ENCODE assay signal across 23 cellular contexts in the genomic region with DNA sequence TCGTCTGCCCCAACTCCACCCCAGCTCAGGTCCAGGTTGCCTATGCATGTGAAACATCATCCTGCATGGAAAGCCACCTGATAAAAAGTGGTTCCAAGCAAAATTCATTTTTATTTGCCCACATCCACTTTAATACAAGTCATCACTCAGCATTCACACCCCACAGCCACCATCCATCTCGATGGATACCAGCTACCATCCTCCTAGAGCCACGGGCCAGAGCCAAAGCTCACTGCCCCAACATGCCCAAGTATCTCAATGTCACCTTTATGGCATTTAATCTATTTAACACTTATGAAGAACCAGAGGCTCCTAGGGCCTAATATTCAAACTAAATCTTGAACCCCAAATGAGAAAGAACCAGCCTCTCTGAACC.
DNase-seq lines count a peak whose midpoint lies in the region; ATAC-seq, FAIRE-seq and TF ChIP-seq lines count a peak whose summit lies in the region.
"Had no signal": no experiment of that assay in that cellular context is flagged by ENCODE, and none has a peak within 500 bp of the region (broad histone marks: within the 10 kb centered on the region; RNA-seq: fewer than 3 reads in every experiment).

No MANE protein-coding gene starts in this region.

- H3K27me3 ChIP-seq in SK-N-SH (ENCODE audit: insufficient read depth) (no peaks in the 10 kb centered on the region), mammary epithelial cell (ENCODE audit: insufficient read depth, low read length) (no peaks in the 10 kb centered on the region), keratinocyte (ENCODE audit: control insufficient read depth, extremely low read depth, insufficient read depth, low read length) (no peaks in the 10 kb centered on the region), stomach smooth muscle (ENCODE audit: control insufficient read depth in 1 of 2, insufficient read depth in 2 of 2, low read length in 2 of 2) (no peaks in the 10 kb centered on the region)
- H3K27me3 ChIP-seq: BE2C had no signal

- no peaks in the 10 kb centered on the region for H3K9me3 Mint-ChIP-seq in activated CD8-positive, alpha-beta T cell treated with anti-CD3 and anti-CD28 coated beads for 36 hours
- H3K9me3 Mint-ChIP-seq: activated naive CD8-positive, alpha-beta T cell treated with anti-CD3 and anti-CD28 coated beads, Interleukin-2, amount 50 U/mL, for 24 hours; memory B cell had no signal

- peak overlapping the region; percentile 83; the same call in 1 of the 2 replicates for H2AFZ ChIP-seq in SK-N-SH (ENCODE audit: low read depth)
- H2AFZ ChIP-seq in mammary epithelial cell (ENCODE audit: low read depth, low read length), result peak overlapping the region; percentile 89
- peak overlapping the region; percentile 0 for H2AFZ ChIP-seq in keratinocyte (ENCODE audit: control insufficient read depth, low read length)

- intact Hi-C loops in mammary epithelial cell (cut with micrococcal nuclease) (loop anchor here (1.0 kb wide), 1 partner anchor 229 kb away; no protein-coding TSS in a partner anchor), lower leg skin (cut with DNase I; ENCODE audit: low total_unique reads) (no loop called here)
- intact Hi-C loops in activated CD8-positive, alpha-beta T cell treated with anti-CD3 and anti-CD28 coated beads for 36 hours (cut with micrococcal nuclease), result no loop called here

- peaks cover 4% of the 10 kb centered on the region for H3K27me3 Mint-ChIP-seq in activated CD8-positive, alpha-beta T cell treated with anti-CD3 and anti-CD28 coated beads for 36 hours

- POLR2A ChIA-PET in SK-N-SH (lab: Yijun Ruan, JAX), result no interaction called here
- POLR2A ChIA-PET in activated CD8-positive, alpha-beta T cell treated with anti-CD3 and anti-CD28 coated beads for 36 hours (lab: Charles Lee), result no interaction called here

- TF ChIP-seq EP300 in SK-N-SH (IDR thresholded peaks at IDR 0.05; ENCODE audit: borderline replicate concordance in 1 of 2, low read depth in 1 of 2, low read length in 1 of 2), result no peak

- no peak for TF ChIP-seq POLR2A in lower leg skin (IDR thresholded peaks at IDR 0.05)

- H3K4me3 ChIP-seq in SK-N-SH (ENCODE audit: low read depth in 2 of 2, low read length in 1 of 2) (no peak overlapping the region), mammary epithelial cell (replicated peaks in 1 of 3; ENCODE audit: insufficient read depth in 1 of 3, low read depth in 2 of 3, low read length in 3 of 3) (no peak overlapping the region), keratinocyte (ENCODE audit: control insufficient read depth in 2 of 3, extremely low read depth in 1 of 3, insufficient read depth in 2 of 3, low read depth in 1 of 3, low read length in 3 of 3) (no peak overlapping the region), stomach smooth muscle (ENCODE audit: low read length in 2 of 2) (no peak overlapping the region), lower leg skin (ENCODE audit: low read depth, poor library complexity, severe bottlenecking) (no peak overlapping the region)

- in situ Hi-C loops in mammary epithelial cell (cut with MboI; ENCODE audit: low sequenced_read_pairs in 2 of 2), result no loop called here

- FAIRE-seq in keratinocyte (lab: Jason Lieb, UNC), result peak; percentile 46
- FAIRE-seq: endometrium had no signal

- H3K9me2 ChIP-seq in SK-N-SH, result no peaks in the 10 kb centered on the region

- WGBS in SK-N-SH (ENCODE audit: low lambda C conversion rate), result 70% methylated on average over 3 of the region's 3 CpGs
- WGBS in mammary epithelial cell (ENCODE audit: low coverage, missing lambda C conversion rate), result 3% methylated on average over 2 of the region's 3 CpGs
- WGBS in lower leg skin, 2 donors, result 53 to 59% methylated on average over 3 of the region's 3 CpGs

- DNase-seq in SK-N-SH (no peak), mammary epithelial cell (no peak), keratinocyte (ENCODE audit: low read depth, low spot score) (peak; percentile 63), lower leg skin (ENCODE audit: low spot score in 2 of 2) (no peak), COLO829 (ENCODE audit: low spot score) (no peak)
- no peak for DNase-seq in activated CD8-positive, alpha-beta T cell treated with anti-CD3 and anti-CD28 coated beads for 36 hours
- DNase-seq: activated CD4-positive, alpha-beta T cell treated with anti-CD3 and anti-CD28 coated beads, Interleukin-2, amount 10 ng/mL, durations not matched to agents 24 days and 14 days; activated CD8-positive, alpha-beta memory T cell treated with anti-CD3 and anti-CD28 coated beads, Interleukin-2, amount 50 U/mL, for 4 hours; activated effector memory CD4-positive, alpha-beta T cell treated with Interleukin-2 at 50 U/mL for 16 hours; activated naive CD8-positive, alpha-beta T cell treated with anti-CD3 and anti-CD28 coated beads, Interleukin-2, amount 50 U/mL, for 24 hours; BE2C; COR-L47; foreskin melanocyte; NCI-H2171; NCI-H526; SHP77; stimulated activated CD4-positive, alpha-beta T cell treated with anti-CD3 and anti-CD28 coated beads, Interleukin-4, amount 100 ng/mL, for 4 hours had no signal

- no peak overlapping the region for H3K27ac Mint-ChIP-seq in activated CD8-positive, alpha-beta T cell treated with anti-CD3 and anti-CD28 coated beads for 36 hours
- H3K27ac Mint-ChIP-seq: activated CD4-positive, alpha-beta T cell treated with anti-CD3 and anti-CD28 coated beads, Interleukin-2, amount 10 ng/mL, durations not matched to agents 24 days and 14 days; memory B cell; nephron had no signal

- H3K79me2 ChIP-seq in SK-N-SH (ENCODE audit: insufficient read depth) (no peaks in the 10 kb centered on the region), mammary epithelial cell (ENCODE audit: insufficient read depth, low read length) (no peaks in the 10 kb centered on the region), keratinocyte (ENCODE audit: control insufficient read depth, insufficient read depth, low read length) (no peaks in the 10 kb centered on the region)

- no peaks in the 10 kb centered on the region for H4K20me1 ChIP-seq in SK-N-SH (ENCODE audit: insufficient read depth)
- H4K20me1 ChIP-seq in mammary epithelial cell (ENCODE audit: insufficient read depth, low read length), result no peaks in the 10 kb centered on the region
- H4K20me1 ChIP-seq in keratinocyte (ENCODE audit: control insufficient read depth, extremely low read depth, insufficient read depth, low read length), result no peaks in the 10 kb centered on the region

- H3K9ac ChIP-seq in SK-N-SH, result no peak overlapping the region
- H3K9ac ChIP-seq in mammary epithelial cell (ENCODE audit: insufficient read depth, low read length), result no peak overlapping the region
- H3K9ac ChIP-seq in keratinocyte (ENCODE audit: control insufficient read depth, extremely low read depth, insufficient read depth, low read length), result peak overlapping the region; percentile 0
- no peak overlapping the region for H3K9ac ChIP-seq in stomach smooth muscle (ENCODE audit: low read length in 2 of 2)

- H3K4me1 ChIP-seq in SK-N-SH (ENCODE audit: control insufficient read depth in 1 of 2, insufficient read depth in 2 of 2, low read depth in 1 of 2, low read length in 1 of 2), result peaks cover 0 to 4% of the 10 kb centered on the region in 2 experiments; a peak in 1 of 4 replicates
- H3K4me1 ChIP-seq in mammary epithelial cell (ENCODE audit: insufficient read depth, low read length), result peaks cover 19% of the 10 kb centered on the region
- H3K4me1 ChIP-seq in keratinocyte (ENCODE audit: control insufficient read depth, extremely low read depth, insufficient read depth, low read length), result peaks cover 19% of the 10 kb centered on the region
- peaks cover 12% of the 10 kb centered on the region for H3K4me1 ChIP-seq in stomach smooth muscle (ENCODE audit: control insufficient read depth, insufficient read depth, low read length)
- H3K4me1 ChIP-seq: BE2C had no signal

- TF ChIP-seq RAD21 in SK-N-SH (IDR thresholded peaks at IDR 0.05; ENCODE audit: low read length), result no peak

- H3K27ac ChIP-seq in SK-N-SH (ENCODE audit: low read depth in 2 of 2, low read length in 1 of 2), result peak overlapping the region; percentile 2 to 28
- peak overlapping the region; percentile 70 for H3K27ac ChIP-seq in mammary epithelial cell (ENCODE audit: insufficient read depth, low read depth, low read length)
- peak overlapping the region; percentile 82 for H3K27ac ChIP-seq in keratinocyte (ENCODE audit: control insufficient read depth, insufficient read depth, low read length)
- H3K27ac ChIP-seq in stomach smooth muscle (ENCODE audit: low read length), result peak overlapping the region; percentile 64
- H3K27ac ChIP-seq: 22Rv1 had no signal

- H3F3A ChIP-seq in SK-N-SH (replicated peaks; ENCODE audit: insufficient read depth), result no peaks in the 10 kb centered on the region

- peaks cover 4% of the 10 kb centered on the region for H3K4me1 Mint-ChIP-seq in activated CD8-positive, alpha-beta T cell treated with anti-CD3 and anti-CD28 coated beads for 36 hours (ENCODE audit: low read depth)
- H3K4me1 Mint-ChIP-seq: activated CD4-positive, alpha-beta T cell treated with anti-CD3 and anti-CD28 coated beads, Interleukin-2, amount 10 ng/mL, durations not matched to agents 24 days and 14 days; nephron had no signal

- no peaks in the 10 kb centered on the region for H3K9me1 ChIP-seq in keratinocyte (ENCODE audit: control insufficient read depth, extremely low read depth, insufficient read depth, low read length)

- H3K4me3 Mint-ChIP-seq in activated CD8-positive, alpha-beta T cell treated with anti-CD3 and anti-CD28 coated beads for 36 hours, result no peak overlapping the region
- H3K4me3 Mint-ChIP-seq: activated CD4-positive, alpha-beta T cell treated with anti-CD3 and anti-CD28 coated beads, Interleukin-2, amount 10 ng/mL, durations not matched to agents 24 days and 14 days; activated naive CD8-positive, alpha-beta T cell treated with anti-CD3 and anti-CD28 coated beads, Interleukin-2, amount 50 U/mL, for 24 hours; memory B cell; nephron had no signal

- CTCF ChIA-PET in SK-N-SH (lab: Yijun Ruan, JAX) (interaction anchor here (0.7 kb wide), 1 partner anchor 230 kb away, joined by 3 read pairs; no protein-coding TSS in a partner anchor), mammary epithelial cell (lab: Charles Lee; ENCODE audit: low non-redundant PET) (interaction anchor here (0.6 kb wide), 1 partner anchor 598 kb away, joined by 8 read pairs; no protein-coding TSS in a partner anchor)
- CTCF ChIA-PET in activated CD8-positive, alpha-beta T cell treated with anti-CD3 and anti-CD28 coated beads for 36 hours (lab: Charles Lee), result interaction anchor here (1.2 kb wide), 1 partner anchor 54 kb away, joined by 3 read pairs; no protein-coding TSS in a partner anchor

- H3K9me3 ChIP-seq in SK-N-SH (no peaks in the 10 kb centered on the region), mammary epithelial cell (replicated peaks; ENCODE audit: insufficient read depth, low read length) (no peaks in the 10 kb centered on the region), keratinocyte (ENCODE audit: control insufficient read depth, low read depth, low read length) (no peaks in the 10 kb centered on the region), stomach smooth muscle (ENCODE audit: control insufficient read depth in 2 of 2, low read length in 2 of 2) (no peaks in the 10 kb centered on the region)
- H3K9me3 ChIP-seq: BE2C had no signal

- no peak overlapping the region for H3K4me2 ChIP-seq in SK-N-SH
- H3K4me2 ChIP-seq in mammary epithelial cell (ENCODE audit: insufficient read depth, low read depth, low read length), result peak overlapping the region; percentile 64
- H3K4me2 ChIP-seq in keratinocyte (ENCODE audit: control insufficient read depth, extremely low read depth, insufficient read depth, low read depth, low read length), result peak overlapping the region; percentile 65

- no peaks in the 10 kb centered on the region for H3K36me3 Mint-ChIP-seq in activated CD8-positive, alpha-beta T cell treated with anti-CD3 and anti-CD28 coated beads for 36 hours (ENCODE audit: low read depth)
- H3K36me3 Mint-ChIP-seq: memory B cell had no signal

- TSS peak; percentile 93 for BruUV-seq in mammary epithelial cell (replicated peaks; lab: Mats Ljungman, UMichigan)

- dilution Hi-C loops in mammary epithelial cell (cut with HindIII; ENCODE audit: low sequenced_read_pairs) (no loop called here), keratinocyte (cut with MboI; ENCODE audit: extremely low pct_ligation_motif_present, low sequenced_read_pairs) (no loop called here)

- TF ChIP-seq CTCF in SK-N-SH (IDR thresholded peaks at IDR 0.05) (no peak), mammary epithelial cell (conservative IDR thresholded peaks at IDR 0.05 in 1 of 2, IDR thresholded peaks at IDR 0.05 in 1 of 2; ENCODE audit: extremely low read depth in 1 of 2, insufficient read depth in 1 of 2, low read depth in 1 of 2, low read length in 2 of 2) (no peak), keratinocyte (optimal IDR thresholded peaks at IDR 0.05 in 1 of 3, IDR thresholded peaks at IDR 0.05 in 1 of 3, conservative IDR thresholded peaks at IDR 0.05 in 1 of 3; ENCODE audit: extremely low read depth in 1 of 3, insufficient read depth in 2 of 3, low read length in 3 of 3) (no peak), lower leg skin (IDR thresholded peaks at IDR 0.05) (no peak)
- no peak for TF ChIP-seq CTCF in activated CD8-positive, alpha-beta T cell treated with anti-CD3 and anti-CD28 coated beads for 36 hours (IDR thresholded peaks at IDR 0.05)

- ATAC-seq in SK-N-SH treated with all-trans-retinoic acid at 6 μM for 48 hours, result no peak; the same call in 2 of the 3 replicates
- no peak for ATAC-seq in activated CD8-positive, alpha-beta T cell treated with anti-CD3 and anti-CD28 coated beads for 36 hours
- ATAC-seq: activated naive CD8-positive, alpha-beta T cell treated with anti-CD3 and anti-CD28 coated beads, Interleukin-2, amount 50 U/mL, for 24 hours had no signal

- no peaks in the 10 kb centered on the region for H3K36me3 ChIP-seq in SK-N-SH (replicated peaks in 1 of 2; ENCODE audit: control insufficient read depth in 1 of 2, insufficient read depth in 2 of 2, low read length in 1 of 2)
- H3K36me3 ChIP-seq in mammary epithelial cell (ENCODE audit: insufficient read depth, low read length), result no peaks in the 10 kb centered on the region
- H3K36me3 ChIP-seq in keratinocyte (ENCODE audit: control insufficient read depth in 2 of 2, extremely low read depth in 1 of 2, insufficient read depth in 2 of 2, low read length in 2 of 2), result no peaks in the 10 kb centered on the region
- H3K36me3 ChIP-seq in stomach smooth muscle (ENCODE audit: control insufficient read depth in 2 of 2, insufficient read depth in 2 of 2, low read length in 2 of 2), result no peaks in the 10 kb centered on the region
- H3K36me3 ChIP-seq: BE2C had no signal

Comparison
In these comparisons a context has a peak if more than half of its experiments do, and no peak if none do; other contexts are left out.
1. H2AFZ ChIP-seq: peak in every context shown above with its lines; median percentile 89 in mammary epithelial cell; 83 in SK-N-SH; 0 in keratinocyte.
2. H3K27ac ChIP-seq: peak in every context shown above with its lines; median percentile 82 in keratinocyte; 70 in mammary epithelial cell; 64 in stomach smooth muscle; 15 in SK-N-SH.